ENCODE assay signal across 8 cellular contexts in genomic region chr11:101915811-101916291, GRCh38. TPM values are rescaled to one million over a fixed set of nuclear protein-coding genes. Genes with fewer than 3 reads are reported as not detected.
DNase-seq lines count a peak whose midpoint lies in the region; FAIRE-seq and TF ChIP-seq lines count a peak whose summit lies in the region.

No MANE protein-coding gene starts in this region.

- H3K27me3 ChIP-seq in testis, result no peaks in the 10 kb centered on the region

- H3K9ac ChIP-seq in kidney (ENCODE audit: low read length in 2 of 2), result peak overlapping the region in 1 of 2 donors; percentile 72

- peak overlapping the region; percentile 91 for H3K4me3 Mint-ChIP-seq in activated CD4-positive, alpha-beta T cell treated with anti-CD3 and anti-CD28 coated beads, Interleukin-2, amount 10 ng/mL, durations not matched to agents 24 days and 14 days
- peak overlapping the region; percentile 90 to 97 (median 93) for H3K4me3 Mint-ChIP-seq in brain

- H3K4me3 ChIP-seq in kidney (ENCODE audit: low read length in 2 of 2), result peak overlapping the region; percentile 72 to 74
- peak overlapping the region; percentile 71 to 75 for H3K4me3 ChIP-seq in testis

- WGBS in testis, 2 donors, result 2 to 6% methylated on average over 4 of the region's 4 CpGs

- peaks cover 10% of the 10 kb centered on the region for H3K4me1 Mint-ChIP-seq in activated CD4-positive, alpha-beta T cell treated with anti-CD3 and anti-CD28 coated beads, Interleukin-2, amount 10 ng/mL, durations not matched to agents 24 days and 14 days
- H3K4me1 Mint-ChIP-seq in brain, result peaks cover 37% of the 10 kb centered on the region

- peak overlapping the region; percentile 86 for H3K27ac Mint-ChIP-seq in activated CD4-positive, alpha-beta T cell treated with anti-CD3 and anti-CD28 coated beads, Interleukin-2, amount 10 ng/mL, durations not matched to agents 24 days and 14 days
- peak overlapping the region; percentile 86 to 96 (median 93) for H3K27ac Mint-ChIP-seq in brain

- H3K36me3 ChIP-seq in kidney (ENCODE audit: control insufficient read depth in 1 of 2, insufficient read depth in 2 of 2, low read length in 2 of 2), result no peaks in the 10 kb centered on the region
- H3K36me3 ChIP-seq in testis (ENCODE audit: low read depth, missing control alignments), result no peaks in the 10 kb centered on the region

- FAIRE-seq in kidney (lab: Jason Lieb, UNC), result no peak
- FAIRE-seq in frontal cortex (lab: Jason Lieb, UNC), result no peak

- intact Hi-C loops in activated CD4-positive, alpha-beta T cell treated with anti-CD3 and anti-CD28 coated beads, Interleukin-2, amount 10 ng/mL, durations not matched to agents 24 days and 14 days (cut with micrococcal nuclease), result loop anchor here (2.0 to 5.0 kb wide), 2 partner anchors 91 to 195 kb away; partner anchors contain the start of gene YAP1
- intact Hi-C loops in kidney (cut with DNase I), result no loop called here
- intact Hi-C loops in testis (cut with DNase I; ENCODE audit: low total_unique reads), result no loop called here

- H3K4me1 ChIP-seq in kidney (ENCODE audit: control insufficient read depth in 1 of 2, insufficient read depth in 1 of 2, low read depth in 1 of 2, low read length in 2 of 2) (peaks cover 4 to 6% of the 10 kb centered on the region in 2 donors), testis (peaks cover 28% of the 10 kb centered on the region)

- no peaks in the 10 kb centered on the region for H3K9me3 Mint-ChIP-seq in activated CD4-positive, alpha-beta T cell treated with anti-CD3 and anti-CD28 coated beads, Interleukin-2, amount 10 ng/mL, durations not matched to agents 24 days and 14 days
- H3K9me3 Mint-ChIP-seq in brain, result no peaks in the 10 kb centered on the region

- H3K9me3 ChIP-seq in kidney (ENCODE audit: control insufficient read depth in 1 of 2, low read length in 2 of 2) (no peaks in the 10 kb centered on the region), testis (no peaks in the 10 kb centered on the region)

- no peaks in the 10 kb centered on the region for H3K27me3 Mint-ChIP-seq in activated CD4-positive, alpha-beta T cell treated with anti-CD3 and anti-CD28 coated beads, Interleukin-2, amount 10 ng/mL, durations not matched to agents 24 days and 14 days
- peaks cover 13% of the 10 kb centered on the region for H3K27me3 Mint-ChIP-seq in brain

- no peaks in the 10 kb centered on the region for H3K36me3 Mint-ChIP-seq in activated CD4-positive, alpha-beta T cell treated with anti-CD3 and anti-CD28 coated beads, Interleukin-2, amount 10 ng/mL, durations not matched to agents 24 days and 14 days (ENCODE audit: low read depth)
- no peaks in the 10 kb centered on the region for H3K36me3 Mint-ChIP-seq in brain

- TF ChIP-seq CTCF in brain (conservative IDR thresholded peaks at IDR 0.05) (no peak), kidney (IDR thresholded peaks at IDR 0.05; ENCODE audit: borderline replicate concordance, extremely low read depth, insufficient read depth) (no peak), testis (IDR thresholded peaks at IDR 0.05) (no peak)

- no peak for DNase-seq in activated CD4-positive, alpha-beta T cell treated with anti-CD3 and anti-CD28 coated beads, Interleukin-2, amount 10 ng/mL, durations not matched to agents 24 days and 14 days
- DNase-seq in activated CD4-positive, alpha-beta T cell treated with anti-CD3 and anti-CD28 coated beads, Interleukin-2, amount 50 U/mL, for 4 hours, result no peak
- DNase-seq in HCEC 1CT, result peak; percentile 32
- peak; percentile 41 for DNase-seq in NCI-H460 (ENCODE audit: extremely low read depth, low read depth)
- DNase-seq in kidney, result no peak
- no peak for DNase-seq in testis
- no peak for DNase-seq in frontal cortex (ENCODE audit: low spot score in 2 of 2)

- TF ChIP-seq POLR2A in testis (IDR thresholded peaks at IDR 0.05), result no peak

- H3K27ac ChIP-seq in kidney (ENCODE audit: low read depth in 2 of 2, low read length in 2 of 2), result no peak overlapping the region
- peak overlapping the region; percentile 76 to 92 for H3K27ac ChIP-seq in testis

RNA-seq across cellular contexts. Expression of gene ANGPTL5, which starts 0.5 kb away (rescaled TPM):
- not detected in 2 replicates for total RNA-seq in activated CD4-positive, alpha-beta T cell treated with anti-CD3 and anti-CD28 coated beads, Interleukin-2, amount 10 ng/mL, durations not matched to agents 24 days and 14 days
- total RNA-seq in NCI-H460 (2014; rRNA removed; shearing (Covaris generic)), result not detected in 2 replicates
- not detected in 2 replicates for polyA plus RNA-seq in NCI-H460 (2014; cell fraction: nucleus; rRNA removed)
- polyA plus RNA-seq in brain (ENCODE audit: insufficient read depth, low read depth, low replicate concordance) (not detected), kidney (ENCODE audit: insufficient read depth, low read depth, low replicate concordance) (not detected), testis (ENCODE audit: insufficient read depth, low read depth, low replicate concordance) (0.74 TPM)
- total RNA-seq in kidney (not detected), testis (under 1 TPM; 0.31 to 0.62 TPM), frontal cortex (0.41 TPM)

RNA-seq across cellular contexts. Expression of gene CEP126, which starts 1.0 kb away (rescaled TPM):
- 0.72 and 0.90 TPM in 2 replicates for total RNA-seq in activated CD4-positive, alpha-beta T cell treated with anti-CD3 and anti-CD28 coated beads, Interleukin-2, amount 10 ng/mL, durations not matched to agents 24 days and 14 days
- total RNA-seq in NCI-H460 (2014; rRNA removed; shearing (Covaris generic)), result 2.7 and 4.5 TPM in 2 replicates
- 3.5 and 4.1 TPM in 2 replicates for polyA plus RNA-seq in NCI-H460 (2014; cell fraction: nucleus; rRNA removed)
- polyA plus RNA-seq in brain (ENCODE audit: insufficient read depth, low read depth, low replicate concordance), result 0.85 TPM
- total RNA-seq in kidney, result 5.3 TPM
- 5.1 TPM for polyA plus RNA-seq in kidney (ENCODE audit: insufficient read depth, low read depth, low replicate concordance)
- 10 to 100 TPM; 11.2 to 18.6 TPM for total RNA-seq in testis
- polyA plus RNA-seq in testis (ENCODE audit: insufficient read depth, low read depth, low replicate concordance), result 14.8 TPM
- 10.6 TPM for total RNA-seq in frontal cortex

Comparison
In these comparisons a context has a peak if more than half of its experiments do, and no peak if none do; other contexts are left out.
1. DNase-seq: peak in HCEC 1CT (single experiment) and NCI-H460 (single experiment); none in activated CD4-positive, alpha-beta T cell treated with anti-CD3 and anti-CD28 coated beads, Interleukin-2, amount 10 ng/mL, durations not matched to agents 24 days and 14 days (single experiment), activated CD4-positive, alpha-beta T cell treated with anti-CD3 and anti-CD28 coated beads, Interleukin-2, amount 50 U/mL, for 4 hours (0 of 2), kidney (single experiment), testis (single experiment) and frontal cortex (0 of 2).
2. H3K27ac ChIP-seq: peak in testis (2 of 2); none in kidney (0 of 2).